8 cellular contexts compared by ENCODE assay signal in the genomic region with DNA sequence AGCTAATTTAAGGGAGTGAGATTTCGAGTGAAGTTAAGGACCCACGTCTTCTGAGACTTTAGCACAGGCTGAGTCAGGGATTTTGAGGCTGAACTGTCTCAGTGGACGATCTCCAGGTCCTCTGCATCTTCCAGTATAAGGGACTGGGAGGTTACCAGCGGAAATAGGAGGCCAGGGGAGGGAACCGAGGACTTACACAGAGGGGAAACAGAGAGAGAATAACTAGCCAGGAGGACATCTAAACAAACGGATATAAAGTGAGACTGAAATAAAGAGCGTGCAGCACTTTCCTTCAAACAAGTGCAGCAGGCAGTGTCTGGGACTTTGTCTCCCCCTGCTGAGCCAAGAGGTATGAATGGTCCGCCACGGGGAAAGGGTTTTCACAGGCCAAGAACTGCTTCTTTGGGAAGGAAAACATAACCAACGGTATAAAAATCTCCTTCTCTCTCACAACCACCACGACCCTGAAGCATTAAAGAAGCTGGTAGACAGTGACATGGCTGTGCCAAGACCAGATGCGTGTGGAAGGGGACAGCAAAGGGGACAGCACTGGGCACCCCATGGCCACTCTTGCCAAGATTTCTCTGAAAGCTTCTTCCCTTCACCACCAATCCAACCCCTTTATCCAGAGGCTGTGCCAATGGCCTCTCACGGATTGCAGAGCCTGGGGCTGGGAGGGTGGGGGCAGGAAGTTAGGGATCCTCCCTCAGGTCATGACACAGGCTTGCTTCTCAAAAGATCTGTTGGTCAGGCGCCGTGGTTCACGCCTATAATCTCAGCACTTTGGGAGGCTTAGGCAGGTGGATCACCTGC.
A peak's percentile ranks its signal among the peaks of the same experiment; 100 is the strongest.
DNase-seq lines count a peak whose midpoint lies in the region; ATAC-seq and TF ChIP-seq lines count a peak whose summit lies in the region.

No MANE protein-coding gene starts in this region.

- DNase-seq in NCI-H187 (lab: John Stamatoyannopoulos, UW): peak; percentile 14 to 37
- DNase-seq in NCI-H187 treated with DMSO at 0.1 percent for 48 hours (lab: John Stamatoyannopoulos, UW): no peak
- peak; percentile 44 for DNase-seq in NCI-H2029 (lab: John Stamatoyannopoulos, UW)
- peak; percentile 26 for DNase-seq in activated CD4-positive, alpha-beta T cell treated with anti-CD3 and anti-CD28 coated beads for 1 hour
- no peak for DNase-seq in coronary artery (ENCODE audit: low spot score)
- DNase-seq in left lung: peak in 1 of 2 donors; percentile 71
- peak; percentile 45 for DNase-seq in stimulated activated CD4-positive, alpha-beta T cell treated with anti-CD3 and anti-CD28 coated beads, Interleukin-4, amount 100 ng/mL, for 1 hour

- H3K27me3 ChIP-seq in left lung: no peaks in the 10 kb centered on the region

- ATAC-seq in left lung: peak; percentile 98
- ATAC-seq in GM21381 (IDR thresholded peaks at IDR 0.05; ENCODE audit: unreplicated experiment): no peak

- no peak overlapping the region for H3K27ac ChIP-seq in coronary artery
- no peak overlapping the region for H3K27ac ChIP-seq in left lung

- peaks cover 0 to 12% of the 10 kb centered on the region in 2 donors for H3K4me1 ChIP-seq in left lung

- TF ChIP-seq CTCF in coronary artery (IDR thresholded peaks at IDR 0.05) (peak; percentile 59), left lung (IDR thresholded peaks at IDR 0.05) (peak; percentile 58 to 62)

- H3K9me3 ChIP-seq in left lung: no peaks in the 10 kb centered on the region

- H3K4me3 ChIP-seq in coronary artery (peak overlapping the region; percentile 29), left lung (no peak overlapping the region)

- no peaks in the 10 kb centered on the region for H3K36me3 ChIP-seq in left lung

- intact Hi-C loops in left lung (cut with DNase I): no loop called here

Comparison
In these comparisons a context has a peak if more than half of its experiments do, and no peak if none do; other contexts are left out.
1. DNase-seq: peak in NCI-H187 (2 of 2), NCI-H2029 (single experiment), activated CD4-positive, alpha-beta T cell treated with anti-CD3 and anti-CD28 coated beads for 1 hour (single experiment) and stimulated activated CD4-positive, alpha-beta T cell treated with anti-CD3 and anti-CD28 coated beads, Interleukin-4, amount 100 ng/mL, for 1 hour (single experiment); none in NCI-H187 treated with DMSO at 0.1 percent for 48 hours (single experiment) and coronary artery (single experiment).